Comparison of ENCODE assay signal across 28 cellular contexts in the genomic region with DNA sequence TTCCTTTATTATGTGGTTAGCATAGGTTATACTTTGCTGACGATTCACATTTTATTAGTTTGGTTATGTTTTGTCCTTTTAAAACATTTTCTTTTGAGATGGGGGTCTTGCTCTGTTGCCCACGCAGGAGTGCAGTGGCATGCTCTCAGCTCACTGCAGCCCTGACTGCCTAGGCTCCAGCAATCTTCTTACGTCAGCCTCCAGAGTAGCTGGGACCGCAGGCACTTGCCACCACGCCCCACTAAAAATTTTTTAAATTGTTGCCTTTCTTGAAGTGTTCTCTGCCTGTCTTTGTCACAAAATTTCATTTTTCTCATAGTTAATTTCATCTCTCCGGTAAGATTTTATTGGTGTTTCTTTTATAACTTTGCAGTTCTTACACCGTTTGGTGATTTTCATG. TPM values are rescaled to one million over a fixed set of nuclear protein-coding genes. Genes with fewer than 3 reads are reported as not detected.
"Had no signal": no experiment of that assay in that cellular context is flagged by ENCODE, and none has a peak within 500 bp of the region (broad histone marks: within the 10 kb centered on the region; RNA-seq: fewer than 3 reads in every experiment).

No MANE protein-coding gene starts in this region.

- H3K36me3 Mint-ChIP-seq: stimulated activated effector memory CD8-positive, alpha-beta T cell treated with anti-CD3 and anti-CD28 coated beads, Interleukin-12 subunit alpha, Interleukin-12 subunit beta, amount 100 ng/mL, for 72 hours; stimulated activated memory B cell treated with anti-CD40 and anti-IgM and Interleukin-4, amounts not matched to agents 10 μg/mL and 1 μg/mL and 100 μg/mL, for 72 hours had no signal

- H3K4me1 ChIP-seq: stomach, suprapubic skin, testis, thyroid gland, tibial artery, tibial nerve, transverse colon, upper lobe of left lung, uterus, vagina had no signal

- H3K36me3 ChIP-seq: stomach, suprapubic skin, thoracic aorta, thyroid gland, tibial artery, tibial nerve, transverse colon, upper lobe of left lung, uterus, vagina had no signal

- H3K9me3 Mint-ChIP-seq: stimulated activated naive CD8-positive, alpha-beta T cell treated with anti-CD3 and anti-CD28 coated beads, Interleukin-15, amount 100 ng/mL, for 72 hours; stimulated activated naive CD8-positive, alpha-beta T cell treated with anti-CD3 and anti-CD28 coated beads, Interleukin-15, Interleukin-2, amounts not matched to agents 100 ng/mL and 50 ng/mL, for 24 hours had no signal

- H3K4me1 Mint-ChIP-seq: stimulated activated effector memory CD8-positive, alpha-beta T cell treated with anti-CD3 and anti-CD28 coated beads, Interleukin-12 subunit alpha, Interleukin-12 subunit beta, amount 100 ng/mL, for 72 hours; stimulated activated memory B cell treated with anti-CD40 and anti-IgM and Interleukin-4, amounts not matched to agents 10 μg/mL and 1 μg/mL and 100 μg/mL, for 72 hours; stimulated activated naive CD8-positive, alpha-beta T cell treated with anti-CD3 and anti-CD28 coated beads, Interleukin-15, amount 100 ng/mL, for 72 hours had no signal

- H3K27ac Mint-ChIP-seq: stimulated activated effector memory CD8-positive, alpha-beta T cell treated with anti-CD3 and anti-CD28 coated beads, Interleukin-12 subunit alpha, Interleukin-12 subunit beta, amount 100 ng/mL, for 72 hours; stimulated activated memory B cell treated with anti-CD40 and anti-IgM and Interleukin-4, amounts not matched to agents 10 μg/mL and 1 μg/mL and 100 μg/mL, for 72 hours; stimulated activated naive B cell treated with anti-CD40 and anti-IgM and Interleukin-4, amounts not matched to agents 10 μg/mL and 1 μg/mL and 100 μg/mL, for 72 hours; stimulated activated naive CD8-positive, alpha-beta T cell treated with anti-CD3 and anti-CD28 coated beads, Interleukin-15, amount 100 ng/mL, for 72 hours; stimulated activated naive CD8-positive, alpha-beta T cell treated with anti-CD3 and anti-CD28 coated beads, Interleukin-15, Interleukin-2, amounts not matched to agents 100 ng/mL and 50 ng/mL, for 24 hours had no signal

- H3K27me3 Mint-ChIP-seq: stimulated activated naive CD8-positive, alpha-beta T cell treated with anti-CD3 and anti-CD28 coated beads, Interleukin-15, Interleukin-2, amounts not matched to agents 100 ng/mL and 50 ng/mL, for 24 hours had no signal

- H3K9me3 ChIP-seq: stomach, suprapubic skin, testis, thoracic aorta, thyroid gland, tibial artery, tibial nerve, transverse colon, upper lobe of left lung, uterus, vagina had no signal

- H3K27ac ChIP-seq: stomach, suprapubic skin, testis, thoracic aorta, thyroid gland, tibial artery, tibial nerve, transverse colon, upper lobe of left lung, uterus, vagina had no signal

- DNase-seq: stimulated activated CD4-positive, alpha-beta T cell treated with anti-CD3 and anti-CD28 coated beads, Interleukin-2, amount 100 ng/mL, for 24 hours; stimulated activated CD4-positive, alpha-beta T cell treated with anti-CD3 and anti-CD28 coated beads, Interleukin-2, amount 100 ng/mL, for 48 hours; stimulated activated CD4-positive, alpha-beta T cell treated with anti-CD3 and anti-CD28 coated beads, Interleukin-4, amount 100 ng/mL, for 1 hour; stimulated activated CD4-positive, alpha-beta T cell treated with anti-CD3 and anti-CD28 coated beads, Interleukin-4, amount 100 ng/mL, for 24 hours; stimulated activated CD4-positive, alpha-beta T cell treated with anti-CD3 and anti-CD28 coated beads, Interleukin-4, amount 100 ng/mL, for 4 hours; stimulated activated CD8-positive, alpha-beta memory T cell treated with anti-CD3 and anti-CD28 coated beads, Interleukin-4, amount 100 ng/mL, for 48 hours; stimulated activated naive B cell treated with anti-CD40 and anti-IgM and Interleukin-4, amounts not matched to agents 10 μg/mL and 1 μg/mL and 100 μg/mL, for 72 hours; stimulated activated naive CD4-positive, alpha-beta T cell; stimulated activated naive CD4-positive, alpha-beta T cell treated with Interleukin-2 at 50 U/mL for 16 hours; stimulated activated naive CD8-positive, alpha-beta T cell treated with anti-CD3 and anti-CD28 coated beads, Interleukin-15, amount 100 ng/mL, for 72 hours; stimulated activated naive CD8-positive, alpha-beta T cell treated with anti-CD3 and anti-CD28 coated beads, Interleukin-15, Interleukin-2, amounts not matched to agents 100 U/mL and 50 U/mL, for 24 hours; stomach; substantia nigra; testis; thyroid gland; tibial artery; transverse colon; upper lobe of left lung; uterus had no signal

- H3K27me3 ChIP-seq: stomach, suprapubic skin, testis, thyroid gland, tibial artery, tibial nerve, transverse colon, upper lobe of left lung, uterus, vagina had no signal

- ATAC-seq: stimulated activated effector memory CD8-positive, alpha-beta T cell treated with anti-CD3 and anti-CD28 coated beads, Interleukin-12 subunit alpha, Interleukin-12 subunit beta, amount 100 ng/mL, for 72 hours; stimulated activated memory B cell treated with anti-CD40 and anti-IgM and Interleukin-4, amounts not matched to agents 10 μg/mL and 1 μg/mL and 100 μg/mL, for 72 hours; stimulated activated naive B cell treated with anti-CD40 and anti-IgM and Interleukin-4, amounts not matched to agents 10 μg/mL and 1 μg/mL and 100 μg/mL, for 72 hours; stimulated activated naive CD8-positive, alpha-beta T cell treated with anti-CD3 and anti-CD28 coated beads, Interleukin-15, amount 100 ng/mL, for 72 hours; stimulated activated naive CD8-positive, alpha-beta T cell treated with anti-CD3 and anti-CD28 coated beads, Interleukin-15, Interleukin-2, amounts not matched to agents 100 U/mL and 50 U/mL, for 24 hours had no signal

- H3K4me3 ChIP-seq: stomach, suprapubic skin, testis, thoracic aorta, thyroid gland, tibial artery, tibial nerve, transverse colon, upper lobe of left lung, uterus, vagina had no signal

- H3K4me3 Mint-ChIP-seq: stimulated activated effector memory CD8-positive, alpha-beta T cell treated with anti-CD3 and anti-CD28 coated beads, Interleukin-12 subunit alpha, Interleukin-12 subunit beta, amount 100 ng/mL, for 72 hours; stimulated activated memory B cell treated with anti-CD40 and anti-IgM and Interleukin-4, amounts not matched to agents 10 μg/mL and 1 μg/mL and 100 μg/mL, for 72 hours; stimulated activated naive B cell treated with anti-CD40 and anti-IgM and Interleukin-4, amounts not matched to agents 10 μg/mL and 1 μg/mL and 100 μg/mL, for 72 hours; stimulated activated naive CD8-positive, alpha-beta T cell treated with anti-CD3 and anti-CD28 coated beads, Interleukin-15, amount 100 ng/mL, for 72 hours; stimulated activated naive CD8-positive, alpha-beta T cell treated with anti-CD3 and anti-CD28 coated beads, Interleukin-15, Interleukin-2, amounts not matched to agents 100 ng/mL and 50 ng/mL, for 24 hours had no signal

RNA-seq across cellular contexts. Expression of a gene that starts 18.9 kb away (rescaled TPM):
- total RNA-seq: temporal lobe, thyroid gland, transverse colon, ureter, vagina had no signal
